8 cellular contexts compared by ENCODE assay signal in the genomic region with DNA sequence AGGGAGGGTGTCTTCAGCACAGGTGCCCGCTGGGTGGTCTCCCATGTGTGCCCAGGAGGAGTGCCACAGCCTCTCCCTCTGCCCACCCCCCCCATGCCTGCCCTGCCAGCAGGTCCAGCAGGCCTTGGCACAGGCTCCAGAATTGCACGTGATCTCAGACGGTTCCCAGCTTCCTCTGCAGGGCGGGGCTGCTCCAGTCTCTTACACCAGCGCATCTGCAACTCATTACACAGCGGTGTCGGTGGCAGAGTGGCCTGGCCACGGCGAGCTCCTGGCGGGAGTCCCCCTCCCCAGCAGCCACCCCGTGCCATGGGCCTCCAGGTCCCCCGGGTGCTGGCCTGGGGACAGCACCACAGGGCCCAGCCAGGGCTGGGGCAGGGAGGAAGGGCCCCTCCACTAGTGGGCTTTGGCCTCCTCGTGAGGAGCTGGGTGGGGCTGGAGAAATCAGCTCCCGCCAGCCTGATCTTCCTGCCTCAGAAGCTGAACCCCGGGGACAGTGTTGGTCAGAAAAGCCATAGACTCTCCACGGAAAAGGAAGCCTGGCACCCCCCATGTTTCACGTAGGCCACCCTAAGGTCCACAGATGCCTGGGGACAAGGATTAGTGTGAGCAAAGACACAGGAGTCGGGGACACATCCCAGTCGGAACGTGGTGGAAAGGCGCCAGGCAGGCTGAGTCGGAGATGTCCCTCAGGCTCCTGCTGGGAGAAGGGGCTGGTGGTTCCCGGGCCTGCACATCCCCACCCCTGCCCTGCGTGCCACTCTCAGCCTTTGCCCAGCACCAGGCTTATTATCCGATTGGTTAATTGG. TPM values are rescaled to one million over a fixed set of nuclear protein-coding genes. Genes with fewer than 3 reads are reported as not detected.
A peak's percentile ranks its signal among the peaks of the same experiment; 100 is the strongest.
DNase-seq lines count a peak whose midpoint lies in the region; ATAC-seq and TF ChIP-seq lines count a peak whose summit lies in the region.

No MANE protein-coding gene starts in this region.

- no peaks in the 10 kb centered on the region for H3K4me1 Mint-ChIP-seq in endodermal cell

- CTCF ChIA-PET in HEK293T (lab: Yijun Ruan, JAX), result no interaction called here

- POLR2A ChIA-PET in HEK293T (lab: Yijun Ruan, JAX), result no interaction called here

- no peak overlapping the region for H3K9ac ChIP-seq in endodermal cell (ENCODE audit: extremely low read depth, low read length, poor library complexity, severe bottlenecking)

- H3K27ac ChIP-seq in transverse colon, result peak overlapping the region; percentile 76 to 89 (median 84)
- H3K27ac ChIP-seq in endodermal cell (ENCODE audit: low read depth, low read length), result no peak overlapping the region

- no peak overlapping the region for H3K4me3 Mint-ChIP-seq in endodermal cell

- intact Hi-C loops in lower leg skin (cut with DNase I; ENCODE audit: low total_unique reads) (no loop called here), transverse colon (cut with DNase I; ENCODE audit: low total_unique reads) (no loop called here)

- no peak for TF ChIP-seq CTCF in choroid plexus epithelial cell (conservative IDR thresholded peaks at IDR 0.05; ENCODE audit: low read depth, low read length)
- TF ChIP-seq CTCF in lower leg skin (IDR thresholded peaks at IDR 0.05), result no peak
- TF ChIP-seq CTCF in transverse colon (IDR thresholded peaks at IDR 0.05), result no peak
- TF ChIP-seq CTCF in endodermal cell (conservative IDR thresholded peaks at IDR 0.05), result no peak

- no peaks in the 10 kb centered on the region for H3K9me3 Mint-ChIP-seq in endodermal cell

- H3K4me3 ChIP-seq in choroid plexus epithelial cell (ENCODE audit: low read depth, low read length) (no peak overlapping the region), lower leg skin (ENCODE audit: low read depth, poor library complexity, severe bottlenecking) (no peak overlapping the region), transverse colon (peak overlapping the region in 1 of 4 donors; percentile 16), endodermal cell (ENCODE audit: low read length) (no peak overlapping the region)

- WGBS in lower leg skin, 2 donors, result 11 to 17% methylated on average over 14 to 19 of the region's 25 CpGs
- 0 to 33% methylated on average over 2 to 16 of the region's 25 CpGs for WGBS in transverse colon (ENCODE audit: low coverage in 1 of 2), 2 donors
- 92 to 93% methylated on average over 15 to 25 of the region's 25 CpGs for WGBS in endodermal cell (ENCODE audit: insufficient coverage in 1 of 2, insufficient read length in 1 of 2), 2 experiments

- TF ChIP-seq POLR2A in lower leg skin (IDR thresholded peaks at IDR 0.05) (no peak), transverse colon (IDR thresholded peaks at IDR 0.05) (no peak)

- H3K36me3 Mint-ChIP-seq in endodermal cell (ENCODE audit: low read depth), result no peaks in the 10 kb centered on the region

- H3K36me3 ChIP-seq in transverse colon (no peaks in the 10 kb centered on the region), endodermal cell (ENCODE audit: control insufficient read depth, insufficient read depth, low read length) (no peaks in the 10 kb centered on the region)

- H3K27ac Mint-ChIP-seq in endodermal cell, result no peak overlapping the region

- peaks cover 30 to 54% (median 46%) of the 10 kb centered on the region in 4 donors for H3K4me1 ChIP-seq in transverse colon
- H3K4me1 ChIP-seq in endodermal cell (ENCODE audit: control insufficient read depth, insufficient read depth, low read length), result peaks cover 5% of the 10 kb centered on the region

- TF ChIP-seq EP300 in transverse colon (IDR thresholded peaks at IDR 0.05; ENCODE audit: low read depth), result no peak

- no peaks in the 10 kb centered on the region for H3K9me3 ChIP-seq in transverse colon
- H3K9me3 ChIP-seq in endodermal cell (ENCODE audit: control insufficient read depth, low read length), result no peaks in the 10 kb centered on the region

- in situ Hi-C loops in transverse colon (cut with MboI; ENCODE audit: low pct_ligation_motif_present in 1 of 4, low pct_unique_long_range_greater_than_20kb in 1 of 4, low sequenced_read_pairs in 3 of 4), result no loop called here

- H3K27me3 Mint-ChIP-seq in endodermal cell (ENCODE audit: insufficient read depth), result no peaks in the 10 kb centered on the region

- no peak for ATAC-seq in GM21390 (IDR thresholded peaks at IDR 0.05; ENCODE audit: unreplicated experiment)

- DNase-seq in HEK293T (ENCODE audit: extremely low spot score) (peak; percentile 21), NOMO-1 treated with dmso at 0.1 percent for 144 hours (lab: John Stamatoyannopoulos, UW; ENCODE audit: unreplicated experiment) (peak; percentile 61), choroid plexus epithelial cell (ENCODE audit: low read depth) (peak; percentile 73), lower leg skin (ENCODE audit: low spot score in 2 of 2) (peak; percentile 94 to 98), transverse colon (peak; percentile 90), HuH-7 (ENCODE audit: low spot score) (no peak), endodermal cell (no peak)

- H3K27me3 ChIP-seq in transverse colon (no peaks in the 10 kb centered on the region), endodermal cell (ENCODE audit: control insufficient read depth, insufficient read depth, low read length, poor library complexity, severe bottlenecking) (no peaks in the 10 kb centered on the region)

TF ChIP-seq in HEK293T, 16 proteins besides CTCF, POLR2A, EP300 and RAD21:
- TF ChIP-seq ZNF384 (IDR thresholded peaks at IDR 0.05) (no peak), ARNT (IDR thresholded peaks at IDR 0.05) (no peak), ELF4 (IDR thresholded peaks at IDR 0.05) (no peak), FOXA1 (IDR thresholded peaks at IDR 0.05) (no peak), SP1 (IDR thresholded peaks at IDR 0.05) (no peak), NFRKB (IDR thresholded peaks at IDR 0.05) (no peak), L3MBTL2 (conservative IDR thresholded peaks at IDR 0.05) (no peak)

RNA-seq across cellular contexts. Expression of gene RXRA, which starts 40.2 kb away (rescaled TPM):
- total RNA-seq in lower leg skin (100 to 1,000 TPM; 143 to 242 (median 166) TPM), transverse colon (10 to 100 TPM; 27.3 to 70.5 (median 58.6) TPM), endodermal cell (10 to 100 TPM; 58.3 to 70.6 TPM)
- polyA plus RNA-seq in endodermal cell (2013, experiment 1 of 2), result 37.4 TPM
- 33.9 TPM for polyA plus RNA-seq in endodermal cell (2013, experiment 2 of 2)

Comparison
In these comparisons a context has a peak if more than half of its experiments do, and no peak if none do; other contexts are left out.
1. DNase-seq: peak in HEK293T (single experiment), NOMO-1 treated with dmso at 0.1 percent for 144 hours (single experiment), choroid plexus epithelial cell (single experiment), lower leg skin (2 of 2) and transverse colon (single experiment); none in HuH-7 (single experiment) and endodermal cell (single experiment).